Comparison of ENCODE assay signal across 8 cellular contexts in the genomic region with DNA sequence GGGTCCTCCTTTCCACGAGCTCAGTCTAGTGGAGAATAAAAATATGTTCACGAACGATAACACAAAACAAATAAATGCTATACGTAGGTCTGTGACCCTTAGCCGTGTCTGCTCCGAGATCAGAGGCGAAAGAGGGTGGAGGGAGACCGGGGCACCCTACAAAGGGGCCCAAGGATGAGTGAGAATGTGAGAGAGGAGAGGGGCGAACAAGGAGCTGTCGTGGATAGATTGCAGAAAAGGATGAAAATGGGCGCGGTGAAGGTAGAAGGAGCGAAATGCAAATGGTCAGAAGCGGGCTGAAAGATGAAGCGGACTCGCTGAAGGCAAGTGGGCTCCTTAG. TPM values are rescaled to one million over a fixed set of nuclear protein-coding genes. Genes with fewer than 3 reads are reported as not detected.
DNase-seq lines count a peak whose midpoint lies in the region; ATAC-seq, FAIRE-seq and TF ChIP-seq lines count a peak whose summit lies in the region.

No MANE protein-coding gene starts in this region.

- no peak for TF ChIP-seq EP300 in A549 (IDR thresholded peaks at IDR 0.05)

- no peak for TF ChIP-seq POLR2A in A549 (IDR thresholded peaks at IDR 0.05; ENCODE audit: low read length)
- TF ChIP-seq POLR2A in spleen (IDR thresholded peaks at IDR 0.05): no peak

- TF ChIP-seq CTCF in A549 (IDR thresholded peaks at IDR 0.05): no peak
- no peak for TF ChIP-seq CTCF in VCaP (conservative IDR thresholded peaks at IDR 0.05)
- no peak for TF ChIP-seq CTCF in spleen (IDR thresholded peaks at IDR 0.05 in 8 of 11, conservative IDR thresholded peaks at IDR 0.05 in 3 of 11)

- intact Hi-C loops in left ventricle myocardium superior (cut with micrococcal nuclease): no loop called here
- intact Hi-C loops in spleen (cut with DNase I; ENCODE audit: low total_unique reads): no loop called here

- no peak for TF ChIP-seq RAD21 in A549 (conservative IDR thresholded peaks at IDR 0.05 in 1 of 2, IDR thresholded peaks at IDR 0.05 in 1 of 2)

- H3K4me2 ChIP-seq in A549: peak overlapping the region; percentile 86

- peaks cover 4% of the 10 kb centered on the region; the same call in 1 of the 3 replicates for H3K4me1 ChIP-seq in A549
- peaks cover 4 to 20% (median 13%) of the 10 kb centered on the region in 6 donors for H3K4me1 ChIP-seq in spleen

- under 1% methylated on average over 16 of the region's 16 CpGs for WGBS in A549 (ENCODE audit: missing lambda C conversion rate)
- WGBS in spleen, 5 donors: 1 to 36% (median 1%) methylated on average over 16 of the region's 16 CpGs

- no peak for FAIRE-seq in A549 (lab: Jason Lieb, UNC)

- H3K9me3 ChIP-seq in A549: no peaks in the 10 kb centered on the region
- H3K9me3 ChIP-seq in spleen: no peaks in the 10 kb centered on the region

- no peak for DNase-seq in A549 (ENCODE audit: low read depth in 1 of 2, low spot score in 1 of 2)
- DNase-seq in left ventricle myocardium superior: no peak
- no peak for DNase-seq in spleen
- no peak for DNase-seq in NCI-H748 treated with DMSO at 0.1 percent for 48 hours (lab: John Stamatoyannopoulos, UW)

- POLR2A ChIA-PET in A549 (lab: Yijun Ruan, JAX): no interaction called here

- CTCF ChIA-PET in A549 (lab: Yijun Ruan, JAX): interaction anchor here (1.2 kb wide), 1 partner anchor 30 kb away, joined by 3 read pairs; no protein-coding TSS in a partner anchor

- no peaks in the 10 kb centered on the region for H3K27me3 ChIP-seq in spleen (replicated peaks in 1 of 7)

- ATAC-seq in A549 (peak; percentile 31 to 58; a peak in 4 of 6 replicates), GM21786 (IDR thresholded peaks at IDR 0.05; ENCODE audit: unreplicated experiment) (peak; percentile 12), left ventricle myocardium superior (peak; percentile 19), HG02852 (IDR thresholded peaks at IDR 0.05; ENCODE audit: unreplicated experiment) (no peak), GM21619 (IDR thresholded peaks at IDR 0.05; ENCODE audit: unreplicated experiment) (no peak)

- H3K4me3 ChIP-seq in A549: peak overlapping the region; percentile 89
- H3K4me3 ChIP-seq in spleen: peak overlapping the region; percentile 30 to 79 (median 62)

- H3K36me3 ChIP-seq in spleen: peaks cover 0 to 8% (median 0%) of the 10 kb centered on the region in 6 donors

- H3K27ac ChIP-seq in A549 (peak overlapping the region; percentile 85 to 93), VCaP (peak overlapping the region; percentile 62), spleen (peak overlapping the region; percentile 60 to 88 (median 86))

TF ChIP-seq in A549, 52 proteins besides CTCF, POLR2A, EP300 and RAD21:
- no peak for TF ChIP-seq ZNF302 (CRISPR knock-in tag; IDR thresholded peaks at IDR 0.05)
- no peak for TF ChIP-seq POLR2AphosphoS2 (conservative IDR thresholded peaks at IDR 0.05; ENCODE audit: low read length)
- TF ChIP-seq MAFK (IDR thresholded peaks at IDR 0.05; ENCODE audit: partially characterized antibody): no peak
TF ChIP-seq in A549: peak in this region for 0.

RNA-seq across cellular contexts. Expression of a gene that starts 6.2 kb away (rescaled TPM):
- polyA plus RNA-seq in A549 (2011; rRNA removed) (12.3 and 15.6 TPM in 2 replicates), A549 (2017; fragmentation: RNase III; extraction: RNeasy Plus Mini Kit Qiagen cat#74134 plus additional on column Dnase treatment) (12.8 to 14.6 TPM (median 14.3 TPM) in 3 replicates), spleen (1 to 10 TPM; 4.7 to 8.8 (median 6.8) TPM)
- 1.5 and 1.7 TPM in 2 replicates for polyA plus RNA-seq in A549 (2012; cell fraction: cytosol; rRNA removed)
- 0.86 and 1.7 TPM in 2 replicates for polyA plus RNA-seq in A549 (2012; cell fraction: nucleus; rRNA removed)
- 10.2 and 10.4 TPM in 2 replicates for polyA minus RNA-seq in A549 (2011; rRNA and poly(A)+ RNA removed)
- total RNA-seq in left ventricle myocardium superior (6.4 TPM), spleen (10 to 100 TPM; 13.6 to 23.7 (median 19.3) TPM)

Comparison
In these comparisons a context has a peak if more than half of its experiments do, and no peak if none do; other contexts are left out.
1. ATAC-seq: peak in A549 (2 of 2), GM21786 (single experiment) and left ventricle myocardium superior (single experiment); none in HG02852 (single experiment) and GM21619 (single experiment).
2. Peak in every context shown above with its lines, with median percentiles within 50 percentile points of each other: H3K27ac ChIP-seq.